8 cellular contexts compared by ENCODE assay signal in the genomic region with DNA sequence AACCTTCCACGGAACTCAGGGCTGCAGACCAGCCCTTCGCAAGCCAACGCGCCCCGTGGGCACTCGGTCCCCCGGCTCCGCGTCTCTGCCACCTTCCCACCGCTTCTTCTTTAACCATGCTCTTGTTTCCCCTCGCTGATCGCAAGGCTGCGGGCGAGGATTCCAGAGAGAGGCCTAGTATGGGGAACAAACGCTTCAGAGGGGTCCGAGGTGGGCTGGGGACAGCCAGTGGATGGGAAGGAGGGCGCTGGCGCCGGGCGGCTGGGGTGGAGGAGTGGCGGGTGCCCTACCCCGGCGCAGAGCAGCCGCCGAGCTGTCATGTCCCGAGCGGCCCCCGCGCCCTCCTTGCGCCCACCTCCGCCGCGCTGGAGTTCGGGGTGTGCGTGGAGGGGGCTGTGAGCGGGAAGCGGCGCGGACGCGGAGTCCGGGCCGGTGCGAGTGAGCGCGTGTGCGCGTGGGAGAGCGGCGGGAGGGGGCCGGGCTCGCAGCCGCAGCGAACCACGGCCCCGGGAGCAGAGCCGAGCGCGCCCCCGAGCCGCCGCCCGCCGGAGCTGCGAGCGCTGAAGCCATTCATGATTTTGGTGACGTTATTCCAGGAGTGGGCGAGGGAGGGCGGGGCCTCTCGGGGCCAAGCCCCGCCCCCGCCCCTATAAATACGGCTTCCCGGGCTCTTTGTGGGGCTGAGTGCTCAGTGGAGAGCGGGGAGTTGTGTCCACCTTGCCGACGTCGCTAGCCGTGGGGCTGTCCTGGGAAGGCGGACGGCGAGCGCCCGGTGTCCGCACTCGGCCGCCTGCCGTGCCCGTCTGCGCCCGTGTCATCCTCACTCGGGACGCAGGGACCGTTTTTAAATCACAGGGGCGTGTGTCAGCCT. TPM values are rescaled to one million over a fixed set of nuclear protein-coding genes. Genes with fewer than 3 reads are reported as not detected.
DNase-seq lines count a peak whose midpoint lies in the region; ATAC-seq, FAIRE-seq and TF ChIP-seq lines count a peak whose summit lies in the region.

A gene (plus strand): TSS at position 680 of the 871 bp plus-strand sequence. CDS start 205 bp downstream, outside the sequence.

- no peak for TF ChIP-seq EP300 in A549 (IDR thresholded peaks at IDR 0.05)

- no peak for FAIRE-seq in A549 (lab: Jason Lieb, UNC)

- DNase-seq in A549 (ENCODE audit: low read depth in 1 of 2, low spot score in 1 of 2) (peak; percentile 87 to 88), NOMO-1 (lab: John Stamatoyannopoulos, UW; ENCODE audit: unreplicated experiment in 2 of 2) (peak; percentile 58 to 82), activated T-cell treated with anti-CD3 and anti-CD28 coated beads for 1 hour (ENCODE audit: low read depth) (peak; percentile 87), epithelial cell of prostate (ENCODE audit: low read depth, low spot score) (peak; percentile 24), mucosa of descending colon (peak; percentile 81 to 87 (median 87))
- peak; percentile 81 for DNase-seq in stimulated activated CD8-positive, alpha-beta memory T cell treated with anti-CD3 and anti-CD28 coated beads, Interleukin-4, amount 100 ng/mL, for 24 hours (ENCODE audit: low read depth)

- H3K4me3 ChIP-seq in A549 (peak within 1 kb of the TSS; percentile 97), mucosa of descending colon (peak within 1 kb of the TSS; percentile 18)

- CTCF ChIA-PET in A549 (lab: Yijun Ruan, JAX), result interaction anchor here (1.0 to 12.4 kb wide), 12 partner anchors 8 to 480 kb away, joined by 3 to 135 read pairs (median 10); no protein-coding TSS in a partner anchor

- H3K4me2 ChIP-seq in A549, result peak within 1 kb of the TSS; percentile 83

- no peaks in the 10 kb centered on the region for H3K36me3 ChIP-seq in mucosa of descending colon (ENCODE audit: low read depth)

- POLR2A ChIA-PET in A549 (lab: Yijun Ruan, JAX), result interaction anchor here (0.5 to 3.9 kb wide), 43 partner anchors 8 to 1325 kb away, joined by 3 to 70 read pairs (median 5); a partner anchor contains a TSS

- TF ChIP-seq RAD21 in A549 (conservative IDR thresholded peaks at IDR 0.05 in 1 of 2, IDR thresholded peaks at IDR 0.05 in 1 of 2), result 0 out of 5 replicates have a peak, but pooled peaks of 1 of the 2 experiments have one; percentile 21

- peak; percentile 59 to 68 for ATAC-seq in A549
- ATAC-seq in GM18870 (IDR thresholded peaks at IDR 0.05; ENCODE audit: unreplicated experiment), result peak; percentile 29
- ATAC-seq in HG03342 (IDR thresholded peaks at IDR 0.05; ENCODE audit: unreplicated experiment), result peak; percentile 43
- peak; percentile 74 for ATAC-seq in mucosa of descending colon

- intact Hi-C loops in mucosa of descending colon (cut with DNase I, micrococcal nuclease), result no loop called here

- 26% methylated on average over 47 of the region's 95 CpGs for WGBS in A549 (ENCODE audit: missing lambda C conversion rate)

- H3K9me3 ChIP-seq in A549 (no peaks in the 10 kb centered on the region), mucosa of descending colon (no peaks in the 10 kb centered on the region)

- peak within 1 kb of the TSS; percentile 92 to 94 for H3K27ac ChIP-seq in A549
- peak within 1 kb of the TSS; percentile 27 for H3K27ac ChIP-seq in epithelial cell of prostate

- TF ChIP-seq CTCF in A549 (IDR thresholded peaks at IDR 0.05), result 0 out of 3 replicates have a peak, but pooled peaks have one; percentile 11
- TF ChIP-seq CTCF in mucosa of descending colon (IDR thresholded peaks at IDR 0.05), result no peak

- peak; percentile 100 for TF ChIP-seq POLR2A in A549 (IDR thresholded peaks at IDR 0.05; ENCODE audit: low read length)

- H3K4me1 ChIP-seq in A549 (peaks cover 30% of the 10 kb centered on the region), mucosa of descending colon (ENCODE audit: low read depth) (peaks cover 7% of the 10 kb centered on the region)

TF ChIP-seq in A549, 52 proteins besides CTCF, POLR2A, EP300 and RAD21 (continues in another document):
- TF ChIP-seq CEBPB (IDR thresholded peaks at IDR 0.05), result no peak
- TF ChIP-seq, protein P1, sequence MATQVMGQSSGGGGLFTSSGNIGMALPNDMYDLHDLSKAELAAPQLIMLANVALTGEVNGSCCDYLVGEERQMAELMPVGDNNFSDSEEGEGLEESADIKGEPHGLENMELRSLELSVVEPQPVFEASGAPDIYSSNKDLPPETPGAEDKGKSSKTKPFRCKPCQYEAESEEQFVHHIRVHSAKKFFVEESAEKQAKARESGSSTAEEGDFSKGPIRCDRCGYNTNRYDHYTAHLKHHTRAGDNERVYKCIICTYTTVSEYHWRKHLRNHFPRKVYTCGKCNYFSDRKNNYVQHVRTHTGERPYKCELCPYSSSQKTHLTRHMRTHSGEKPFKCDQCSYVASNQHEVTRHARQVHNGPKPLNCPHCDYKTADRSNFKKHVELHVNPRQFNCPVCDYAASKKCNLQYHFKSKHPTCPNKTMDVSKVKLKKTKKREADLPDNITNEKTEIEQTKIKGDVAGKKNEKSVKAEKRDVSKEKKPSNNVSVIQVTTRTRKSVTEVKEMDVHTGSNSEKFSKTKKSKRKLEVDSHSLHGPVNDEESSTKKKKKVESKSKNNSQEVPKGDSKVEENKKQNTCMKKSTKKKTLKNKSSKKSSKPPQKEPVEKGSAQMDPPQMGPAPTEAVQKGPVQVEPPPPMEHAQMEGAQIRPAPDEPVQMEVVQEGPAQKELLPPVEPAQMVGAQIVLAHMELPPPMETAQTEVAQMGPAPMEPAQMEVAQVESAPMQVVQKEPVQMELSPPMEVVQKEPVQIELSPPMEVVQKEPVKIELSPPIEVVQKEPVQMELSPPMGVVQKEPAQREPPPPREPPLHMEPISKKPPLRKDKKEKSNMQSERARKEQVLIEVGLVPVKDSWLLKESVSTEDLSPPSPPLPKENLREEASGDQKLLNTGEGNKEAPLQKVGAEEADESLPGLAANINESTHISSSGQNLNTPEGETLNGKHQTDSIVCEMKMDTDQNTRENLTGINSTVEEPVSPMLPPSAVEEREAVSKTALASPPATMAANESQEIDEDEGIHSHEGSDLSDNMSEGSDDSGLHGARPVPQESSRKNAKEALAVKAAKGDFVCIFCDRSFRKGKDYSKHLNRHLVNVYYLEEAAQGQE (IDR thresholded peaks at IDR 0.05), result no peak
- TF ChIP-seq CHD2 (IDR thresholded peaks at IDR 0.05; ENCODE audit: low read length, partially characterized antibody), result no peak
- TF ChIP-seq RARB (CRISPR knock-in tag; IDR thresholded peaks at IDR 0.05), result no peak
- no peak for TF ChIP-seq ZNF302 (CRISPR knock-in tag; IDR thresholded peaks at IDR 0.05)
- no peak for TF ChIP-seq GATA3 (IDR thresholded peaks at IDR 0.05; ENCODE audit: borderline replicate concordance)
- no peak for TF ChIP-seq ZFP36 (IDR thresholded peaks at IDR 0.05; ENCODE audit: borderline replicate concordance, partially characterized antibody)
- TF ChIP-seq, protein P2, sequence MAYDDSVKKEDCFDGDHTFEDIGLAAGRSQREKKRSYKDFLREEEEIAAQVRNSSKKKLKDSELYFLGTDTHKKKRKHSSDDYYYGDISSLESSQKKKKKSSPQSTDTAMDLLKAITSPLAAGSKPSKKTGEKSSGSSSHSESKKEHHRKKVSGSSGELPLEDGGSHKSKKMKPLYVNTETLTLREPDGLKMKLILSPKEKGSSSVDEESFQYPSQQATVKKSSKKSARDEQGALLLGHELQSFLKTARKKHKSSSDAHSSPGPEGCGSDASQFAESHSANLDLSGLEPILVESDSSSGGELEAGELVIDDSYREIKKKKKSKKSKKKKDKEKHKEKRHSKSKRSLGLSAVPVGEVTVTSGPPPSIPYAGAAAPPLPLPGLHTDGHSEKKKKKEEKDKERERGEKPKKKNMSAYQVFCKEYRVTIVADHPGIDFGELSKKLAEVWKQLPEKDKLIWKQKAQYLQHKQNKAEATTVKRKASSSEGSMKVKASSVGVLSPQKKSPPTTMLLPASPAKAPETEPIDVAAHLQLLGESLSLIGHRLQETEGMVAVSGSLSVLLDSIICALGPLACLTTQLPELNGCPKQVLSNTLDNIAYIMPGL (CRISPR knock-in tag; IDR thresholded peaks at IDR 0.05; ENCODE audit: borderline replicate concordance), result no peak
- TF ChIP-seq, protein P3, sequence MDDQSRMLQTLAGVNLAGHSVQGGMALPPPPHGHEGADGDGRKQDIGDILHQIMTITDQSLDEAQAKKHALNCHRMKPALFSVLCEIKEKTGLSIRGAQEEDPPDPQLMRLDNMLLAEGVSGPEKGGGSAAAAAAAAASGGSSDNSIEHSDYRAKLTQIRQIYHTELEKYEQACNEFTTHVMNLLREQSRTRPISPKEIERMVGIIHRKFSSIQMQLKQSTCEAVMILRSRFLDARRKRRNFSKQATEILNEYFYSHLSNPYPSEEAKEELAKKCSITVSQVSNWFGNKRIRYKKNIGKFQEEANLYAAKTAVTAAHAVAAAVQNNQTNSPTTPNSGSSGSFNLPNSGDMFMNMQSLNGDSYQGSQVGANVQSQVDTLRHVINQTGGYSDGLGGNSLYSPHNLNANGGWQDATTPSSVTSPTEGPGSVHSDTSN (IDR thresholded peaks at IDR 0.05), result peak; percentile 69
- no peak for TF ChIP-seq HOXB13 (CRISPR knock-in tag; IDR thresholded peaks at IDR 0.05; ENCODE audit: low read depth)
- no peak for TF ChIP-seq FOXS1 (CRISPR knock-in tag; IDR thresholded peaks at IDR 0.05)
- TF ChIP-seq RNF2 (IDR thresholded peaks at IDR 0.05; ENCODE audit: borderline replicate concordance, low read depth), result peak; percentile 50; the same call in 1 of the 2 replicates
- TF ChIP-seq EHMT2 (IDR thresholded peaks at IDR 0.05; ENCODE audit: low read depth), result no peak
- TF ChIP-seq, protein P4, sequence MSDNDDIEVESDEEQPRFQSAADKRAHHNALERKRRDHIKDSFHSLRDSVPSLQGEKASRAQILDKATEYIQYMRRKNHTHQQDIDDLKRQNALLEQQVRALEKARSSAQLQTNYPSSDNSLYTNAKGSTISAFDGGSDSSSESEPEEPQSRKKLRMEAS (IDR thresholded peaks at IDR 0.05), result peak; percentile 11; the same call in 1 of the 2 replicates
- TF ChIP-seq FOSL2 (IDR thresholded peaks at IDR 0.05), result no peak
- no peak for TF ChIP-seq FOSL2 (CRISPR knock-in tag; IDR thresholded peaks at IDR 0.05)
- TF ChIP-seq CBX8 (IDR thresholded peaks at IDR 0.05), result no peak
- no peak for TF ChIP-seq NPAS2 (CRISPR knock-in tag; IDR thresholded peaks at IDR 0.05; ENCODE audit: borderline replicate concordance)
- TF ChIP-seq HOXA7 (CRISPR knock-in tag; IDR thresholded peaks at IDR 0.05), result no peak

RNA-seq across cellular contexts. Expression of the gene that starts here (rescaled TPM):
- polyA plus RNA-seq in A549 (2011; rRNA removed), result 149 and 163 TPM in 2 replicates
- polyA plus RNA-seq in A549 (2012; cell fraction: cytosol; rRNA removed), result 174 and 289 TPM in 2 replicates
- polyA plus RNA-seq in A549 (2012; cell fraction: nucleus; rRNA removed), result 195 and 198 TPM in 2 replicates
- polyA plus RNA-seq in A549 (2017; fragmentation: RNase III; extraction: RNeasy Plus Mini Kit Qiagen cat#74134 plus additional on column Dnase treatment), result 197 to 273 TPM (median 216 TPM) in 3 replicates
- polyA minus RNA-seq in A549 (2011; rRNA and poly(A)+ RNA removed), result 226 and 241 TPM in 2 replicates
- total RNA-seq in mucosa of descending colon, result 10 to 100 TPM in 2 of 3 donors, 1 to 10 TPM in 1; 7.2 to 12.8 (median 12.4) TPM

Comparison
In these comparisons a context has a peak if more than half of its experiments do, and no peak if none do; other contexts are left out.
1. Peak in every context shown above with its lines: DNase-seq, ATAC-seq, H3K4me3 ChIP-seq and H3K27ac ChIP-seq.
2. DNase-seq: peak in every context shown above with its lines; median percentile 88 in A549; 87 in activated T-cell treated with anti-CD3 and anti-CD28 coated beads for 1 hour; 87 in mucosa of descending colon; 81 in stimulated activated CD8-positive, alpha-beta memory T cell treated with anti-CD3 and anti-CD28 coated beads, Interleukin-4, amount 100 ng/mL, for 24 hours; 70 in NOMO-1; 24 in epithelial cell of prostate.